ENCODE assay signal across 25 cellular contexts in the genomic region with DNA sequence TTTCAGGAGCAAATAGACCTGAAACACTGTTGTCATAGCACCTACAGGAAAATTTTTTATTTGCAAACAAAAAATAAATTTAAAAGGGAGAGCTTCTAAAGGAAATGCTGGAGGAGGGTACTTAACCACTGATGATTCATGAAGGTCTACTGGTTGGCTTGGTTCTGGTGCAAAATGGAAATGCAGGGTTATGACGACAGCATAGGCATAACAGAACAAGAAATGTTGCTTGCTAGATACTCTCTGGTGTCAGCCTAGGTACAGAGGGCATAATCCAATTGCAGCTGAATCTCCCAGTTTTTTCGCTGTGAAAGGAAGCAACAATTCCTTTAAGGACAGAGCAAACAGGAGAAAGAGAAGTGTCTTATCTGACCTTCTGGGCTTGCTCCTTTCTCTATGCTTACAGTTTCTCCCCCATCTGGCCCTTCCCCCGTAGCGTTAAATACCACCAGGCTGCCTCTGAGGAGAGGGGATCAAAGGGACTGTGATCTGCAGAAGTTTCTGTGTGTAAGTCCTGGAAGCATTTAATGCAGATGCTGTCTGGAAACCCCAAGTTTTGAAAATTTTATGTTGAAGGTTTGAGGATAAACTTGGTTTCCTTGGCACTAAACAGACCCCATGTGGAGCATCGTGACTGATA. TPM values are rescaled to one million over a fixed set of nuclear protein-coding genes. Genes with fewer than 3 reads are reported as not detected.
DNase-seq lines count a peak whose midpoint lies in the region; ATAC-seq, FAIRE-seq and TF ChIP-seq lines count a peak whose summit lies in the region.
"Had no signal": no experiment of that assay in that cellular context is flagged by ENCODE, and none has a peak within 500 bp of the region (broad histone marks: within the 10 kb centered on the region; RNA-seq: fewer than 3 reads in every experiment).

No MANE protein-coding gene starts in this region.

- WGBS in H1 (ENCODE audit: extremely low coverage in 1 of 2, insufficient coverage in 1 of 2, insufficient read length in 1 of 2, insufficient replicate concordance in 2 of 2, low coverage in 1 of 2, low lambda C conversion rate in 2 of 2, missing lambda C conversion rate in 1 of 2), 2 experiments = 47% methylated on average over 5 of the region's 5 CpGs; no CpG with 5 or more reads in 1 of the 2 experiments
- WGBS in suprapubic skin = 63% methylated on average over 5 of the region's 5 CpGs

- H2AK5ac ChIP-seq in H1 (ENCODE audit: low read depth, low read length) = no peak overlapping the region

- no peaks in the 10 kb centered on the region for H4K20me1 ChIP-seq in H1 (replicated peaks in 1 of 2; ENCODE audit: control insufficient read depth in 1 of 2, insufficient read depth in 2 of 2, low read length in 2 of 2)

- CTCF ChIA-PET in activated CD8-positive, alpha-beta memory T cell treated with anti-CD3 and anti-CD28 coated beads, Interleukin-2, amount 10 ng/mL, durations not matched to agents 7 days and 5 days (lab: Charles Lee) = no interaction called here
- CTCF ChIA-PET in H1 (lab: Charles Lee; ENCODE audit: partially characterized antibody) = no interaction called here

- H3K79me1 ChIP-seq in H1 (ENCODE audit: low read depth, low read length) = no peaks in the 10 kb centered on the region

- H3K27ac Mint-ChIP-seq in activated CD8-positive, alpha-beta memory T cell treated with anti-CD3 and anti-CD28 coated beads, Interleukin-2, amount 10 ng/mL, durations not matched to agents 7 days and 5 days = no peak overlapping the region
- H3K27ac Mint-ChIP-seq: activated CD4-positive, alpha-beta T cell treated with anti-CD3 and anti-CD28 coated beads for 36 hours; mesothelial cell of epicardium had no signal

- no peak overlapping the region for H3K4me3 Mint-ChIP-seq in activated CD8-positive, alpha-beta memory T cell treated with anti-CD3 and anti-CD28 coated beads, Interleukin-2, amount 10 ng/mL, durations not matched to agents 7 days and 5 days
- H3K4me3 Mint-ChIP-seq: activated CD4-positive, alpha-beta T cell treated with anti-CD3 and anti-CD28 coated beads for 36 hours; mesothelial cell of epicardium; neural crest cell had no signal

- no peak overlapping the region for H2BK120ac ChIP-seq in H1 (replicated peaks; ENCODE audit: low read depth, low read length)

- no peak for TF ChIP-seq POLR2A in H1 (IDR thresholded peaks at IDR 0.05; ENCODE audit: control extremely low read depth in 1 of 2, low read depth in 2 of 2, low read length in 2 of 2)
- TF ChIP-seq POLR2A in suprapubic skin (IDR thresholded peaks at IDR 0.05) = no peak

- TF ChIP-seq EP300 in H1 (IDR thresholded peaks at IDR 0.05; ENCODE audit: borderline replicate concordance in 1 of 2, low read depth in 2 of 2, low read length in 2 of 2) (no peak), suprapubic skin (IDR thresholded peaks at IDR 0.05) (no peak)

- H2BK5ac ChIP-seq in H1 (ENCODE audit: low read depth, low read length) = no peak overlapping the region; the same call in 1 of the 2 replicates

- peak overlapping the region; percentile 3 to 10; a peak in 2 of 4 replicates for H3K4me2 ChIP-seq in H1 (ENCODE audit: insufficient read depth in 1 of 2, low read depth in 2 of 2, low read length in 2 of 2)
- H3K4me2 ChIP-seq: BLaER1 treated with 17β-estradiol and CSF1 and Interleukin-3, amounts not matched to agents 10 nM and 100 nM; SK-N-SH had no signal

- H3K14ac ChIP-seq in H1 (ENCODE audit: insufficient read length) = no peak overlapping the region

- TF ChIP-seq CTCF in H1 (IDR thresholded peaks at IDR 0.05; ENCODE audit: control extremely low read depth in 1 of 3, insufficient read depth in 1 of 3, low read depth in 1 of 3, low read length in 3 of 3) = no peak
- no peak for TF ChIP-seq CTCF in suprapubic skin (IDR thresholded peaks at IDR 0.05)

- no peaks in the 10 kb centered on the region for H3K27me3 ChIP-seq in H1 (replicated peaks in 1 of 4; ENCODE audit: control insufficient read depth in 3 of 4, extremely low read depth in 1 of 4, insufficient read depth in 3 of 4, low read length in 3 of 4)
- H3K27me3 ChIP-seq in suprapubic skin = no peaks in the 10 kb centered on the region
- no peaks in the 10 kb centered on the region for H3K27me3 ChIP-seq in MG63
- H3K27me3 ChIP-seq: ascending aorta, Peyer's patch, thyroid gland had no signal

- H3K4ac ChIP-seq in H1 (replicated peaks; ENCODE audit: insufficient read length, low read depth, low read length) = no peak overlapping the region

- peak; percentile 47 for ATAC-seq in activated CD8-positive, alpha-beta memory T cell treated with anti-CD3 and anti-CD28 coated beads, Interleukin-2, amount 10 ng/mL, durations not matched to agents 7 days and 5 days
- ATAC-seq: activated CD4-positive, alpha-beta T cell treated with anti-CD3 and anti-CD28 coated beads for 36 hours had no signal

- no peak overlapping the region for H2BK12ac ChIP-seq in H1 (ENCODE audit: low read depth, low read length)

- no peak overlapping the region for H3K27ac ChIP-seq in H1 (ENCODE audit: low read depth, low read length)
- no peak overlapping the region for H3K27ac ChIP-seq in suprapubic skin
- H3K27ac ChIP-seq: ascending aorta; BLaER1 treated with 17β-estradiol and CSF1 and Interleukin-3, amounts not matched to agents 10 nM and 100 nM; Peyer's patch; thyroid gland had no signal

- no peak overlapping the region for H3K23ac ChIP-seq in H1 (ENCODE audit: insufficient read length)

- H3K9me3 ChIP-seq in H1 (ENCODE audit: insufficient read depth in 2 of 2, low read depth in 1 of 2, low read length in 1 of 2) (no peaks in the 10 kb centered on the region), suprapubic skin (no peaks in the 10 kb centered on the region), MG63 (no peaks in the 10 kb centered on the region)
- H3K9me3 ChIP-seq: ascending aorta; BLaER1 treated with 17β-estradiol and CSF1 and Interleukin-3, amounts not matched to agents 10 nM and 100 nM; Peyer's patch; SK-N-SH; thyroid gland had no signal

- no peak overlapping the region for H2BK20ac ChIP-seq in H1 (ENCODE audit: low read length)

- no peaks in the 10 kb centered on the region for H3K36me3 ChIP-seq in H1 (ENCODE audit: control insufficient read depth in 2 of 4, insufficient read depth in 4 of 4, low read length in 3 of 4)
- no peaks in the 10 kb centered on the region for H3K36me3 ChIP-seq in suprapubic skin
- H3K36me3 ChIP-seq in MG63 = no peaks in the 10 kb centered on the region
- H3K36me3 ChIP-seq: ascending aorta; BLaER1 treated with 17β-estradiol and CSF1 and Interleukin-3, amounts not matched to agents 10 nM and 100 nM; Peyer's patch; thyroid gland had no signal

- no peak overlapping the region for H3K56ac ChIP-seq in H1 (replicated peaks; ENCODE audit: insufficient read length, low read depth, low read length)

- no peak overlapping the region for H4K91ac ChIP-seq in H1 (replicated peaks; ENCODE audit: insufficient read length, low read length)

- H4K8ac ChIP-seq in H1 (ENCODE audit: extremely low read depth, insufficient read depth, low read length) = no peak overlapping the region

- H4K5ac ChIP-seq in H1 (ENCODE audit: insufficient read length, low read depth, low read length) = no peak overlapping the region

- H3K4me1 ChIP-seq in H1 (replicated peaks in 1 of 4; ENCODE audit: control insufficient read depth in 3 of 4, insufficient read depth in 4 of 4, low read length in 3 of 4) = peaks cover 0 to 10% (median 0%) of the 10 kb centered on the region in 4 experiments; a peak in 3 of 7 replicates
- no peaks in the 10 kb centered on the region for H3K4me1 ChIP-seq in suprapubic skin
- H3K4me1 ChIP-seq: ascending aorta; BLaER1 treated with 17β-estradiol and CSF1 and Interleukin-3, amounts not matched to agents 10 nM and 100 nM; Peyer's patch; thyroid gland had no signal

- H3K79me2 ChIP-seq in H1 (ENCODE audit: control insufficient read depth in 1 of 2, insufficient read depth in 2 of 2, low read length in 2 of 2) = no peaks in the 10 kb centered on the region

- H3K4me1 Mint-ChIP-seq in activated CD8-positive, alpha-beta memory T cell treated with anti-CD3 and anti-CD28 coated beads, Interleukin-2, amount 10 ng/mL, durations not matched to agents 7 days and 5 days = peaks cover 4% of the 10 kb centered on the region
- H3K4me1 Mint-ChIP-seq: mesothelial cell of epicardium had no signal

- H3K9ac ChIP-seq in H1 (replicated peaks in 1 of 4; ENCODE audit: extremely low read depth in 1 of 4, low read depth in 3 of 4, low read length in 3 of 4) = 0 out of 7 replicates have a peak overlapping the region, but pooled peaks of 1 of the 4 experiments have one; percentile 18
- H3K9ac ChIP-seq: BLaER1 treated with 17β-estradiol and CSF1 and Interleukin-3, amounts not matched to agents 10 nM and 100 nM; SK-N-SH had no signal

- FAIRE-seq in H1 (lab: Jason Lieb, UNC) = peak; percentile 24
- FAIRE-seq: H54 had no signal

- peak overlapping the region; percentile 95 for H2AFZ ChIP-seq in H1 (ENCODE audit: low read length)

- POLR2A ChIA-PET in H1 (lab: Charles Lee; ENCODE audit: partially characterized antibody) = no interaction called here

- no peaks in the 10 kb centered on the region for H3K27me3 Mint-ChIP-seq in activated CD8-positive, alpha-beta memory T cell treated with anti-CD3 and anti-CD28 coated beads, Interleukin-2, amount 10 ng/mL, durations not matched to agents 7 days and 5 days
- H3K27me3 Mint-ChIP-seq: activated CD4-positive, alpha-beta T cell treated with anti-CD3 and anti-CD28 coated beads for 36 hours had no signal

- H2BK15ac ChIP-seq in H1 (ENCODE audit: low read length) = no peak overlapping the region

- H3K18ac ChIP-seq in H1 (ENCODE audit: extremely low read depth, low read length) = peak overlapping the region; percentile 2; the same call in 1 of the 2 replicates

- H3K9me3 Mint-ChIP-seq in activated CD8-positive, alpha-beta memory T cell treated with anti-CD3 and anti-CD28 coated beads, Interleukin-2, amount 10 ng/mL, durations not matched to agents 7 days and 5 days (ENCODE audit: low read depth) = no peaks in the 10 kb centered on the region
- H3K9me3 Mint-ChIP-seq: neural crest cell had no signal

- no peak overlapping the region for H3K4me3 ChIP-seq in H1 (ENCODE audit: extremely low read depth in 1 of 4, insufficient read depth in 2 of 4, low read depth in 3 of 4, low read length in 4 of 4)
- H3K4me3 ChIP-seq in suprapubic skin = no peak overlapping the region
- no peak overlapping the region for H3K4me3 ChIP-seq in MG63
- H3K4me3 ChIP-seq: ascending aorta; BLaER1 treated with 17β-estradiol and CSF1 and Interleukin-3, amounts not matched to agents 10 nM and 100 nM; Peyer's patch; thyroid gland had no signal

- no peak for DNase-seq in activated CD8-positive, alpha-beta memory T cell treated with anti-CD3 and anti-CD28 coated beads, Interleukin-2, amount 10 ng/mL, durations not matched to agents 7 days and 5 days
- DNase-seq in activated CD8-positive, alpha-beta memory T cell treated with anti-CD3 and anti-CD28 coated beads for 24 hours = no peak
- DNase-seq in NCI-H82 treated with DMSO at 0.1 percent for 48 hours (lab: John Stamatoyannopoulos, UW; ENCODE audit: unreplicated experiment) = peak; percentile 48
- DNase-seq in H1 (ENCODE audit: low read depth in 1 of 2, low spot score in 2 of 2) = no peak
- peak; percentile 21 for DNase-seq in renal cortical epithelial cell (ENCODE audit: low read depth)
- DNase-seq in NCI-H2107 treated with DMSO at 0.1 percent for 48 hours (lab: John Stamatoyannopoulos, UW; ENCODE audit: unreplicated experiment) = no peak
- no peak for DNase-seq in suprapubic skin (ENCODE audit: low spot score in 2 of 2)
- no peak for DNase-seq in MG63
- DNase-seq: activated CD4-positive, alpha-beta T cell treated with anti-CD3 and anti-CD28 coated beads for 36 hours; activated CD8-positive, alpha-beta memory T cell treated with anti-CD3 and anti-CD28 coated beads, Interleukin-2, amount 50 U/mL, for 4 hours; DMS 273 treated with DMSO at 0.1 percent for 48 hours; foreskin fibroblast; hippocampal formation; KBM-7; NCI-H1105; NCI-H2171; Peyer's patch; SK-N-SH; T-helper 9 cell; thyroid gland had no signal

- TF ChIP-seq RAD21 in H1 (IDR thresholded peaks at IDR 0.05 in 1 of 2, conservative IDR thresholded peaks at IDR 0.05 in 1 of 2; ENCODE audit: low read depth in 2 of 2, low read length in 2 of 2) = no peak

- H3K23me2 ChIP-seq in H1 (ENCODE audit: low read depth, low read length) = no peaks in the 10 kb centered on the region

- no peaks in the 10 kb centered on the region for H3K36me3 Mint-ChIP-seq in activated CD8-positive, alpha-beta memory T cell treated with anti-CD3 and anti-CD28 coated beads, Interleukin-2, amount 10 ng/mL, durations not matched to agents 7 days and 5 days
- H3K36me3 Mint-ChIP-seq: mesothelial cell of epicardium had no signal

RNA-seq across cellular contexts. Expression of a gene that starts 23.7 kb away (rescaled TPM):
- total RNA-seq in activated CD8-positive, alpha-beta memory T cell treated with anti-CD3 and anti-CD28 coated beads, Interleukin-2, amount 10 ng/mL, durations not matched to agents 7 days and 5 days = 10 to 100 TPM; 30.2 to 40.0 TPM
- total RNA-seq in H1 (2021; fragmentation: NEBNext Ultra II Directional; extraction: Animal tissue kit (Norgen Biotek cat#: 25700)) = 55.1 and 66.6 TPM in 2 replicates
- polyA plus RNA-seq in H1 (2011; rRNA removed) = 11.9 and 21.6 TPM in 2 replicates
- 23.8 TPM for polyA plus RNA-seq in H1 (2011; cell fraction: cytosol; rRNA removed)
- 15.2 TPM for polyA plus RNA-seq in H1 (2011; cell fraction: nucleus; rRNA removed)
- polyA plus RNA-seq in H1 (2012, experiment 1 of 2) = 27.2 to 39.6 TPM (median 33.8 TPM) in 4 replicates
- polyA plus RNA-seq in H1 (2012, experiment 2 of 2) = 3.2 TPM
- polyA plus RNA-seq in H1 (2013, experiment 1 of 2) = 30.1 TPM
- 34.0 TPM for polyA plus RNA-seq in H1 (2013, experiment 2 of 2)
- 58.3 and 92.7 TPM in 2 replicates for polyA minus RNA-seq in H1 (2011; rRNA and poly(A)+ RNA removed)
- polyA minus RNA-seq in H1 (2011; cell fraction: cytosol; rRNA and poly(A)+ RNA removed) = 36.9 TPM
- 64.9 TPM for polyA minus RNA-seq in H1 (2011; cell fraction: nucleus; rRNA and poly(A)+ RNA removed)
- total RNA-seq in renal cortical epithelial cell (178 and 202 TPM in 2 replicates), suprapubic skin (10 to 100 TPM; 19.4 to 28.6 (median 25.3) TPM)
- 10.9 and 21.8 TPM in 2 replicates for total RNA-seq in MG63 (2014; rRNA removed; shearing (Covaris generic); ENCODE audit: low replicate concordance)

Comparison
In these comparisons a context has a peak if more than half of its experiments do, and no peak if none do; other contexts are left out.
1. DNase-seq: peak in NCI-H82 treated with DMSO at 0.1 percent for 48 hours (single experiment) and renal cortical epithelial cell (single experiment); none in activated CD8-positive, alpha-beta memory T cell treated with anti-CD3 and anti-CD28 coated beads, Interleukin-2, amount 10 ng/mL, durations not matched to agents 7 days and 5 days (single experiment), activated CD8-positive, alpha-beta memory T cell treated with anti-CD3 and anti-CD28 coated beads for 24 hours (single experiment), H1 (0 of 2), NCI-H2107 treated with DMSO at 0.1 percent for 48 hours (single experiment), suprapubic skin (0 of 2) and MG63 (single experiment).